Comparison of ENCODE assay signal across 19 cellular contexts in the genomic region with DNA sequence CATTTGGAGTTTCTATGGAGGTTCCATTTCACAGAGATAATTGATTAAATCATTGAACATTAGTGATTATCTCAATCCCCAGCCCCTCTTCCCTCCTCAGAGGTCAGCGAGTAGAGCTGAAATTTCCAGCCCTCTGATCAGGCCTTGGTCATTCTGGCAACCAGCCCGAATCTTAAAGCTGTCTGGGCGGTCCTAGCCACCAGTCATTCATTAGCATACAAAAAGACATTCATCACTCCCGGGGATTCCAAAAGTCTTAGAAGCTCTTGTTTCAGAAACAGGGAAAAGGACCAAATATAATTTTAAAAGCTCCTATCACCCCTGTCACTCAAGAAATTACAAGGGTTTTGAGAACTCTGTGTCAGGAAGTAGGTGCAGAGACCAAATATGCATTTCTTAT. TPM values are rescaled to one million over a fixed set of nuclear protein-coding genes. Genes with fewer than 3 reads are reported as not detected.
DNase-seq lines count a peak whose midpoint lies in the region; ATAC-seq and TF ChIP-seq lines count a peak whose summit lies in the region.
"Had no signal": no experiment of that assay in that cellular context is flagged by ENCODE, and none has a peak within 500 bp of the region (broad histone marks: within the 10 kb centered on the region; RNA-seq: fewer than 3 reads in every experiment).

No MANE protein-coding gene starts in this region.

- H3K4me1 Mint-ChIP-seq in MCF 10A (ENCODE audit: insufficient read depth, unreplicated experiment) = peaks cover 12% of the 10 kb centered on the region
- H3K4me1 Mint-ChIP-seq: central memory CD8-positive, alpha-beta T cell had no signal

- BruUV-seq in MCF 10A (replicated peaks; lab: Mats Ljungman, UMichigan) = no TSS peak

- DNase-seq in MCF 10A (ENCODE audit: unreplicated experiment) = peak; percentile 81
- no peak for DNase-seq in breast epithelium (ENCODE audit: low spot score in 2 of 2)
- DNase-seq in amniotic epithelial cell (ENCODE audit: low read depth) = peak; percentile 44
- DNase-seq in glomerular visceral epithelial cell (ENCODE audit: extremely low spot score) = peak; percentile 72
- no peak for DNase-seq in NCI-H1105 treated with DMSO at 0.1 percent for 48 hours (lab: John Stamatoyannopoulos, UW)
- no peak for DNase-seq in LoVo (ENCODE audit: low spot score)
- DNase-seq: activated naive CD4-positive, alpha-beta T cell treated with anti-CD3 and anti-CD28 coated beads for 36 hours; CD4-positive, alpha-beta T cell; NCI-H146; NCI-H526; ovary; SHP77 treated with DMSO at 0.1 percent for 48 hours; thyroid gland had no signal

- no peaks in the 10 kb centered on the region for H3K36me3 Mint-ChIP-seq in MCF 10A (ENCODE audit: insufficient read depth, unreplicated experiment)
- H3K36me3 Mint-ChIP-seq: memory B cell had no signal

- H3K4me3 ChIP-seq in breast epithelium (no peak overlapping the region), skeletal muscle satellite cell (ENCODE audit: low read length) (no peak overlapping the region)
- H3K4me3 ChIP-seq: ovary, thyroid gland had no signal

- TF ChIP-seq CTCF in MCF 10A (IDR thresholded peaks at IDR 0.05; ENCODE audit: unreplicated experiment) (no peak), breast epithelium (IDR thresholded peaks at IDR 0.05) (no peak)

- H3K27ac ChIP-seq in breast epithelium = no peak overlapping the region
- H3K27ac ChIP-seq: 22Rv1, ovary, thyroid gland had no signal

- no peaks in the 10 kb centered on the region for H3K9me3 ChIP-seq in breast epithelium
- no peaks in the 10 kb centered on the region for H3K9me3 ChIP-seq in skeletal muscle satellite cell (replicated peaks; ENCODE audit: low read length)
- H3K9me3 ChIP-seq: ovary, thyroid gland had no signal

- no peaks in the 10 kb centered on the region for H3K9me3 Mint-ChIP-seq in MCF 10A (ENCODE audit: unreplicated experiment)
- H3K9me3 Mint-ChIP-seq: activated naive CD4-positive, alpha-beta T cell treated with anti-CD3 and anti-CD28 coated beads for 36 hours; CD4-positive, alpha-beta T cell; memory B cell had no signal

- no peak overlapping the region for H3K9ac ChIP-seq in skeletal muscle satellite cell (ENCODE audit: low read depth, low read length)

- H3K4me1 ChIP-seq in breast epithelium (no peaks in the 10 kb centered on the region), skeletal muscle satellite cell (ENCODE audit: control insufficient read depth, insufficient read depth, low read length) (peaks cover 15% of the 10 kb centered on the region)

- no peaks in the 10 kb centered on the region for H3K27me3 Mint-ChIP-seq in MCF 10A (ENCODE audit: insufficient read depth, unreplicated experiment)
- H3K27me3 Mint-ChIP-seq: CD4-positive, alpha-beta T cell; central memory CD8-positive, alpha-beta T cell had no signal

- intact Hi-C loops in MCF 10A (cut with micrococcal nuclease) (no loop called here), breast epithelium (cut with DNase I; ENCODE audit: low total_unique reads) (no loop called here)

- no peak for TF ChIP-seq POLR2A in breast epithelium (IDR thresholded peaks at IDR 0.05)

- CTCF ChIA-PET in MCF 10A (lab: Yijun Ruan, JAX) = interaction anchor here (0.6 to 2.1 kb wide), 14 partner anchors 10 to 203 kb away, joined by 3 to 11 read pairs (median 4); no protein-coding TSS in a partner anchor

- H3K4me2 ChIP-seq in skeletal muscle satellite cell (ENCODE audit: low read length) = peak overlapping the region; percentile 38

- H3K27me3 ChIP-seq in breast epithelium (no peaks in the 10 kb centered on the region), skeletal muscle satellite cell (ENCODE audit: control insufficient read depth, insufficient read depth, low read length) (no peaks in the 10 kb centered on the region)
- H3K27me3 ChIP-seq: ovary, thyroid gland had no signal

- no peak overlapping the region for H3K4me3 Mint-ChIP-seq in MCF 10A (ENCODE audit: unreplicated experiment)
- H3K4me3 Mint-ChIP-seq: activated naive CD4-positive, alpha-beta T cell treated with anti-CD3 and anti-CD28 coated beads for 36 hours; CD4-positive, alpha-beta T cell; central memory CD8-positive, alpha-beta T cell; memory B cell had no signal

- POLR2A ChIA-PET in MCF 10A (lab: Yijun Ruan, JAX) = interaction anchor here (0.6 to 3.6 kb wide), 6 partner anchors 11 to 702 kb away, joined by 3 to 39 read pairs (median 4); a partner anchor contains a TSS

- H3K27ac Mint-ChIP-seq in MCF 10A (ENCODE audit: low read depth, unreplicated experiment) = no peak overlapping the region
- H3K27ac Mint-ChIP-seq: activated naive CD4-positive, alpha-beta T cell treated with anti-CD3 and anti-CD28 coated beads for 36 hours; CD4-positive, alpha-beta T cell; memory B cell had no signal

- H3K36me3 ChIP-seq in breast epithelium = no peaks in the 10 kb centered on the region
- H3K36me3 ChIP-seq in skeletal muscle satellite cell (ENCODE audit: insufficient read depth, low read length) = no peaks in the 10 kb centered on the region
- H3K36me3 ChIP-seq: ovary, thyroid gland had no signal

- ATAC-seq in HG03469 (IDR thresholded peaks at IDR 0.05; ENCODE audit: unreplicated experiment) = no peak

RNA-seq across cellular contexts. Expression of a gene that starts 41.3 kb away (rescaled TPM):
- total RNA-seq in MCF 10A (2022) (0.25 and 0.56 TPM in 2 replicates), breast epithelium (under 1 TPM; 0.33 to 0.48 (median 0.44) TPM)
- 0.22 TPM in 1 of 2 replicates, not detected in the other for total RNA-seq in skeletal muscle satellite cell (2012; rRNA removed)
- total RNA-seq: activated naive CD4-positive, alpha-beta T cell treated with anti-CD3 and anti-CD28 coated beads for 36 hours; epithelial cell of proximal tubule had no signal

Comparison
In these comparisons a context has a peak if more than half of its experiments do, and no peak if none do; other contexts are left out.
1. DNase-seq: peak in MCF 10A (single experiment), amniotic epithelial cell (single experiment) and glomerular visceral epithelial cell (single experiment); none in breast epithelium (0 of 2), NCI-H1105 treated with DMSO at 0.1 percent for 48 hours (single experiment) and LoVo (single experiment).